Comparison of ENCODE assay signal across 1 cellular context in the genomic region with DNA sequence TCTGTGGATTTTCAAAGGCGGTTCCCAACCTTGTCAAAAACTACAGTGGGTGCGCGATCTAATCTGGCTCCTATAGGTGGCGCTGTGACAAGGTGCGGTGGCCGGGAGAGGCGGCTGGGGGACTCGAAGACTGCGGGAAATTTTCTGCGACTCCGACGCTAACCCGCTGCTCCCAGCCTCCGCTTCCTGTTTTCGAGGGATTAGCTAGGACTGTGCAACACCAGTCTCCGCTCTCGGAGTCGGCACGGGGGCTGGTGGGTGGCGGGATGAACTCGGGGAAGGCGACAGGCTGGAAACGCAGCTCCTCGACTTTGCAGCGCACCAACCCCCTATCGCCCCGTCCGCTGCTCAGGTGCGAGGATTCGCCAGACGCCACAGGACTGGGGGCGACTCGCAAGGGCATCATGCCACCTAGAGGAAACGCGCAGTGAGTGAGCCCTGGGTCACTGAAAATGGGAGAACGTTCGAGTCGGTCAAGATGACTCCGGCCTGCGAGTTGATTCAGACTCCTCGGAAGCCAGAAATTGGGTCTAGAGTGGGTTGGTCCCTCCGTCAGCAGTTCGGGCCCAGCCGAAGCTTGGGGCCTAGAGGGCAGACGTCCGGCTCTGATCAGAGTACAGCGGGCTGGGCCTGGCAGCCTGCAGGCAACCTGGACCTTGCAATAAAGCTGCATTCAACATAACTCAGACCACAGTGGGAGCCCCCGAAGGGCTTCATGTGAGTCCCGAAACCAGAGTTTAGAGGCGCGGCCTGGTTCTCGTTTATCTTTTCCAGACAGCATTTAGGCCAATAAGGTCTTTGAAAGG.
TF ChIP-seq lines count a peak whose summit lies in the region.

No MANE protein-coding gene starts in this region.

TF ChIP-seq in H1, 55 proteins besides CTCF, POLR2A, EP300 and RAD21 (continued from another document):
- TF ChIP-seq SIN3A (conservative IDR thresholded peaks at IDR 0.05 in 1 of 2, IDR thresholded peaks at IDR 0.05 in 1 of 2; ENCODE audit: low read depth in 1 of 2, low read length in 2 of 2), result no peak
- TF ChIP-seq SUZ12 (IDR thresholded peaks at IDR 0.05; ENCODE audit: low read length), result peak; percentile 82
- no peak for TF ChIP-seq CHD2 (IDR thresholded peaks at IDR 0.05; ENCODE audit: low read length)
- peak; percentile 40 for TF ChIP-seq CTBP2 (IDR thresholded peaks at IDR 0.05; ENCODE audit: borderline replicate concordance, insufficient read depth, insufficient read length, low read length)
- TF ChIP-seq CBX5 (IDR thresholded peaks at IDR 0.05; ENCODE audit: low read depth, low read length), result no peak
- TF ChIP-seq, protein P1, sequence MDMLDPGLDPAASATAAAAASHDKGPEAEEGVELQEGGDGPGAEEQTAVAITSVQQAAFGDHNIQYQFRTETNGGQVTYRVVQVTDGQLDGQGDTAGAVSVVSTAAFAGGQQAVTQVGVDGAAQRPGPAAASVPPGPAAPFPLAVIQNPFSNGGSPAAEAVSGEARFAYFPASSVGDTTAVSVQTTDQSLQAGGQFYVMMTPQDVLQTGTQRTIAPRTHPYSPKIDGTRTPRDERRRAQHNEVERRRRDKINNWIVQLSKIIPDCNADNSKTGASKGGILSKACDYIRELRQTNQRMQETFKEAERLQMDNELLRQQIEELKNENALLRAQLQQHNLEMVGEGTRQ (IDR thresholded peaks at IDR 0.05; ENCODE audit: low read length), result no peak
- TF ChIP-seq GABPA (IDR thresholded peaks at IDR 0.05; ENCODE audit: borderline replicate concordance, insufficient read depth, low read length), result no peak
- no peak for TF ChIP-seq MAFK (IDR thresholded peaks at IDR 0.05; ENCODE audit: low read depth, low read length)
- TF ChIP-seq YY1 (IDR thresholded peaks at IDR 0.05; ENCODE audit: low read depth, low read length), result no peak
- no peak for TF ChIP-seq SP2 (IDR thresholded peaks at IDR 0.05; ENCODE audit: low read length)
- no peak for TF ChIP-seq SRF (IDR thresholded peaks at IDR 0.05; ENCODE audit: low read depth, low read length)
- TF ChIP-seq ASH2L (IDR thresholded peaks at IDR 0.05; ENCODE audit: low read length), result no peak
- no peak for TF ChIP-seq KDM1A (IDR thresholded peaks at IDR 0.05; ENCODE audit: borderline replicate concordance, low read length)
- TF ChIP-seq, protein P2, sequence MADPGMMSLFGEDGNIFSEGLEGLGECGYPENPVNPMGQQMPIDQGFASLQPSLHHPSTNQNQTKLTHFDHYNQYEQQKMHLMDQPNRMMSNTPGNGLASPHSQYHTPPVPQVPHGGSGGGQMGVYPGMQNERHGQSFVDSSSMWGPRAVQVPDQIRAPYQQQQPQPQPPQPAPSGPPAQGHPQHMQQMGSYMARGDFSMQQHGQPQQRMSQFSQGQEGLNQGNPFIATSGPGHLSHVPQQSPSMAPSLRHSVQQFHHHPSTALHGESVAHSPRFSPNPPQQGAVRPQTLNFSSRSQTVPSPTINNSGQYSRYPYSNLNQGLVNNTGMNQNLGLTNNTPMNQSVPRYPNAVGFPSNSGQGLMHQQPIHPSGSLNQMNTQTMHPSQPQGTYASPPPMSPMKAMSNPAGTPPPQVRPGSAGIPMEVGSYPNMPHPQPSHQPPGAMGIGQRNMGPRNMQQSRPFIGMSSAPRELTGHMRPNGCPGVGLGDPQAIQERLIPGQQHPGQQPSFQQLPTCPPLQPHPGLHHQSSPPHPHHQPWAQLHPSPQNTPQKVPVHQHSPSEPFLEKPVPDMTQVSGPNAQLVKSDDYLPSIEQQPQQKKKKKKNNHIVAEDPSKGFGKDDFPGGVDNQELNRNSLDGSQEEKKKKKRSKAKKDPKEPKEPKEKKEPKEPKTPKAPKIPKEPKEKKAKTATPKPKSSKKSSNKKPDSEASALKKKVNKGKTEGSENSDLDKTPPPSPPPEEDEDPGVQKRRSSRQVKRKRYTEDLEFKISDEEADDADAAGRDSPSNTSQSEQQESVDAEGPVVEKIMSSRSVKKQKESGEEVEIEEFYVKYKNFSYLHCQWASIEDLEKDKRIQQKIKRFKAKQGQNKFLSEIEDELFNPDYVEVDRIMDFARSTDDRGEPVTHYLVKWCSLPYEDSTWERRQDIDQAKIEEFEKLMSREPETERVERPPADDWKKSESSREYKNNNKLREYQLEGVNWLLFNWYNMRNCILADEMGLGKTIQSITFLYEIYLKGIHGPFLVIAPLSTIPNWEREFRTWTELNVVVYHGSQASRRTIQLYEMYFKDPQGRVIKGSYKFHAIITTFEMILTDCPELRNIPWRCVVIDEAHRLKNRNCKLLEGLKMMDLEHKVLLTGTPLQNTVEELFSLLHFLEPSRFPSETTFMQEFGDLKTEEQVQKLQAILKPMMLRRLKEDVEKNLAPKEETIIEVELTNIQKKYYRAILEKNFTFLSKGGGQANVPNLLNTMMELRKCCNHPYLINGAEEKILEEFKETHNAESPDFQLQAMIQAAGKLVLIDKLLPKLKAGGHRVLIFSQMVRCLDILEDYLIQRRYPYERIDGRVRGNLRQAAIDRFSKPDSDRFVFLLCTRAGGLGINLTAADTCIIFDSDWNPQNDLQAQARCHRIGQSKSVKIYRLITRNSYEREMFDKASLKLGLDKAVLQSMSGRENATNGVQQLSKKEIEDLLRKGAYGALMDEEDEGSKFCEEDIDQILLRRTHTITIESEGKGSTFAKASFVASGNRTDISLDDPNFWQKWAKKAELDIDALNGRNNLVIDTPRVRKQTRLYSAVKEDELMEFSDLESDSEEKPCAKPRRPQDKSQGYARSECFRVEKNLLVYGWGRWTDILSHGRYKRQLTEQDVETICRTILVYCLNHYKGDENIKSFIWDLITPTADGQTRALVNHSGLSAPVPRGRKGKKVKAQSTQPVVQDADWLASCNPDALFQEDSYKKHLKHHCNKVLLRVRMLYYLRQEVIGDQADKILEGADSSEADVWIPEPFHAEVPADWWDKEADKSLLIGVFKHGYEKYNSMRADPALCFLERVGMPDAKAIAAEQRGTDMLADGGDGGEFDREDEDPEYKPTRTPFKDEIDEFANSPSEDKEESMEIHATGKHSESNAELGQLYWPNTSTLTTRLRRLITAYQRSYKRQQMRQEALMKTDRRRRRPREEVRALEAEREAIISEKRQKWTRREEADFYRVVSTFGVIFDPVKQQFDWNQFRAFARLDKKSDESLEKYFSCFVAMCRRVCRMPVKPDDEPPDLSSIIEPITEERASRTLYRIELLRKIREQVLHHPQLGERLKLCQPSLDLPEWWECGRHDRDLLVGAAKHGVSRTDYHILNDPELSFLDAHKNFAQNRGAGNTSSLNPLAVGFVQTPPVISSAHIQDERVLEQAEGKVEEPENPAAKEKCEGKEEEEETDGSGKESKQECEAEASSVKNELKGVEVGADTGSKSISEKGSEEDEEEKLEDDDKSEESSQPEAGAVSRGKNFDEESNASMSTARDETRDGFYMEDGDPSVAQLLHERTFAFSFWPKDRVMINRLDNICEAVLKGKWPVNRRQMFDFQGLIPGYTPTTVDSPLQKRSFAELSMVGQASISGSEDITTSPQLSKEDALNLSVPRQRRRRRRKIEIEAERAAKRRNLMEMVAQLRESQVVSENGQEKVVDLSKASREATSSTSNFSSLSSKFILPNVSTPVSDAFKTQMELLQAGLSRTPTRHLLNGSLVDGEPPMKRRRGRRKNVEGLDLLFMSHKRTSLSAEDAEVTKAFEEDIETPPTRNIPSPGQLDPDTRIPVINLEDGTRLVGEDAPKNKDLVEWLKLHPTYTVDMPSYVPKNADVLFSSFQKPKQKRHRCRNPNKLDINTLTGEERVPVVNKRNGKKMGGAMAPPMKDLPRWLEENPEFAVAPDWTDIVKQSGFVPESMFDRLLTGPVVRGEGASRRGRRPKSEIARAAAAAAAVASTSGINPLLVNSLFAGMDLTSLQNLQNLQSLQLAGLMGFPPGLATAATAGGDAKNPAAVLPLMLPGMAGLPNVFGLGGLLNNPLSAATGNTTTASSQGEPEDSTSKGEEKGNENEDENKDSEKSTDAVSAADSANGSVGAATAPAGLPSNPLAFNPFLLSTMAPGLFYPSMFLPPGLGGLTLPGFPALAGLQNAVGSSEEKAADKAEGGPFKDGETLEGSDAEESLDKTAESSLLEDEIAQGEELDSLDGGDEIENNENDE (IDR thresholded peaks at IDR 0.05; ENCODE audit: insufficient replicate concordance, low read length), result no peak
- no peak for TF ChIP-seq EGR1 (IDR thresholded peaks at IDR 0.05; ENCODE audit: borderline replicate concordance, low read depth, low read length)
- TF ChIP-seq NRF1 (IDR thresholded peaks at IDR 0.05; ENCODE audit: low read depth, low read length), result no peak
- no peak for TF ChIP-seq CHD1 (IDR thresholded peaks at IDR 0.05; ENCODE audit: low read depth, low read length)
- peak; percentile 52 for TF ChIP-seq KDM4A (IDR thresholded peaks at IDR 0.05; ENCODE audit: low read depth, low read length, severe bottlenecking)
- no peak for TF ChIP-seq TEAD4 (IDR thresholded peaks at IDR 0.05; ENCODE audit: low read depth, low read length)
- no peak for TF ChIP-seq RFX5 (IDR thresholded peaks at IDR 0.05; ENCODE audit: borderline replicate concordance, low read depth, low read length)
- no peak for TF ChIP-seq RXRA (IDR thresholded peaks at IDR 0.05; ENCODE audit: insufficient read depth, low read depth, low read length)
- TF ChIP-seq SAP30 (IDR thresholded peaks at IDR 0.05; ENCODE audit: insufficient read depth, insufficient replicate concordance, low read length), result no peak
- TF ChIP-seq POU5F1 (IDR thresholded peaks at IDR 0.05; ENCODE audit: low read depth, low read length), result no peak
- no peak for TF ChIP-seq JUN (IDR thresholded peaks at IDR 0.05; ENCODE audit: low read depth, low read length)
- peak; percentile 40 for TF ChIP-seq RNF2 (IDR thresholded peaks at IDR 0.05; ENCODE audit: borderline replicate concordance, low read depth, low read length, missing control alignments, poor library complexity, severe bottlenecking)
- no peak; the same call in 1 of the 2 replicates for TF ChIP-seq CBX8 (IDR thresholded peaks at IDR 0.05; ENCODE audit: borderline replicate concordance, low read depth, low read length)
- TF ChIP-seq TCF12 (IDR thresholded peaks at IDR 0.05; ENCODE audit: low read depth, low read length), result 0 out of 2 replicates have a peak, but pooled peaks have one; percentile 25
- TF ChIP-seq BCL11A (IDR thresholded peaks at IDR 0.05; ENCODE audit: low read depth in 2 of 2, low read length in 2 of 2), result no peak
- no peak for TF ChIP-seq JUND (IDR thresholded peaks at IDR 0.05; ENCODE audit: low read length)
- no peak for TF ChIP-seq GTF2F1 (IDR thresholded peaks at IDR 0.05; ENCODE audit: borderline replicate concordance, low read depth, low read length)
- no peak for TF ChIP-seq TAF1 (IDR thresholded peaks at IDR 0.05; ENCODE audit: low read depth, low read length)
- no peak for TF ChIP-seq TBP (IDR thresholded peaks at IDR 0.05; ENCODE audit: low read depth, low read length)
- no peak for TF ChIP-seq CEBPB (IDR thresholded peaks at IDR 0.05; ENCODE audit: low read depth, low read length)
- TF ChIP-seq NANOG (IDR thresholded peaks at IDR 0.05; ENCODE audit: insufficient read depth, low read depth, low read length, poor library complexity, severe bottlenecking), result no peak
- TF ChIP-seq BACH1 (IDR thresholded peaks at IDR 0.05; ENCODE audit: low read length), result no peak
- no peak for TF ChIP-seq BRCA1 (IDR thresholded peaks at IDR 0.05; ENCODE audit: low read depth, low read length)
- no peak for TF ChIP-seq SIRT6 (IDR thresholded peaks at IDR 0.05; ENCODE audit: low read length)
- TF ChIP-seq TAF7 (optimal IDR thresholded peaks at IDR 0.05; ENCODE audit: borderline replicate concordance, low read depth, low read length), result no peak
- TF ChIP-seq, protein P3, sequence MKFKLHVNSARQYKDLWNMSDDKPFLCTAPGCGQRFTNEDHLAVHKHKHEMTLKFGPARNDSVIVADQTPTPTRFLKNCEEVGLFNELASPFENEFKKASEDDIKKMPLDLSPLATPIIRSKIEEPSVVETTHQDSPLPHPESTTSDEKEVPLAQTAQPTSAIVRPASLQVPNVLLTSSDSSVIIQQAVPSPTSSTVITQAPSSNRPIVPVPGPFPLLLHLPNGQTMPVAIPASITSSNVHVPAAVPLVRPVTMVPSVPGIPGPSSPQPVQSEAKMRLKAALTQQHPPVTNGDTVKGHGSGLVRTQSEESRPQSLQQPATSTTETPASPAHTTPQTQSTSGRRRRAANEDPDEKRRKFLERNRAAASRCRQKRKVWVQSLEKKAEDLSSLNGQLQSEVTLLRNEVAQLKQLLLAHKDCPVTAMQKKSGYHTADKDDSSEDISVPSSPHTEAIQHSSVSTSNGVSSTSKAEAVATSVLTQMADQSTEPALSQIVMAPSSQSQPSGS (IDR thresholded peaks at IDR 0.05; ENCODE audit: low read length), result no peak
- TF ChIP-seq, protein P4, sequence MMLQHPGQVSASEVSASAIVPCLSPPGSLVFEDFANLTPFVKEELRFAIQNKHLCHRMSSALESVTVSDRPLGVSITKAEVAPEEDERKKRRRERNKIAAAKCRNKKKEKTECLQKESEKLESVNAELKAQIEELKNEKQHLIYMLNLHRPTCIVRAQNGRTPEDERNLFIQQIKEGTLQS (IDR thresholded peaks at IDR 0.05; ENCODE audit: insufficient read depth, low read depth, low read length), result no peak
- no peak for TF ChIP-seq POLR2AphosphoS5 (IDR thresholded peaks at IDR 0.05; ENCODE audit: low read depth, low read length)
- no peak for TF ChIP-seq KDM5A (IDR thresholded peaks at IDR 0.05; ENCODE audit: low read length)
- TF ChIP-seq CREB1 (IDR thresholded peaks at IDR 0.05), result no peak
